ENCODE assay signal across 9 cellular contexts in genomic region chr1:117695796-117696505, GRCh38.
DNase-seq lines count a peak whose midpoint lies in the region; ATAC-seq lines count a peak whose summit lies in the region.
"Had no signal": no experiment of that assay in that cellular context is flagged by ENCODE, and none has a peak within 500 bp of the region (broad histone marks: within the 10 kb centered on the region; RNA-seq: fewer than 3 reads in every experiment).

No MANE protein-coding gene starts in this region.

- CTCF ChIA-PET in activated naive CD4-positive, alpha-beta T cell treated with anti-CD3 and anti-CD28 coated beads, Interleukin-2, amount 10 ng/mL, durations not matched to agents 7 days and 5 days (lab: Charles Lee) = interaction anchor here (1.8 kb wide), 1 partner anchor 22 kb away, joined by 4 read pairs; no protein-coding TSS in a partner anchor

- H3K4me3 Mint-ChIP-seq in activated naive CD4-positive, alpha-beta T cell treated with anti-CD3 and anti-CD28 coated beads, Interleukin-2, amount 10 ng/mL, durations not matched to agents 7 days and 5 days = no peak overlapping the region
- H3K4me3 Mint-ChIP-seq: activated naive CD8-positive, alpha-beta T cell treated with anti-CD3 and anti-CD28 coated beads, Interleukin-2, amount 10 ng/mL, durations not matched to agents 7 days and 5 days had no signal

- H3K4me1 Mint-ChIP-seq in activated naive CD4-positive, alpha-beta T cell treated with anti-CD3 and anti-CD28 coated beads, Interleukin-2, amount 10 ng/mL, durations not matched to agents 7 days and 5 days = peaks cover 46% of the 10 kb centered on the region

- DNase-seq in RKO (ENCODE audit: low spot score) = peak; percentile 18
- no peak for DNase-seq in activated naive CD4-positive, alpha-beta T cell treated with anti-CD3 and anti-CD28 coated beads, Interleukin-2, amount 10 ng/mL, durations not matched to agents 7 days and 5 days
- DNase-seq in activated CD8-positive, alpha-beta memory T cell treated with anti-CD3 and anti-CD28 coated beads, Interleukin-2, amount 50 U/mL, for 4 hours = no peak
- DNase-seq: activated naive CD8-positive, alpha-beta T cell treated with anti-CD3 and anti-CD28 coated beads, Interleukin-2, amount 10 ng/mL, durations not matched to agents 7 days and 5 days; GOT3 had no signal

- peaks cover 52% of the 10 kb centered on the region for H3K27me3 Mint-ChIP-seq in activated naive CD4-positive, alpha-beta T cell treated with anti-CD3 and anti-CD28 coated beads, Interleukin-2, amount 10 ng/mL, durations not matched to agents 7 days and 5 days

- H3K4me1 ChIP-seq in esophagus (ENCODE audit: control insufficient read depth in 2 of 2, insufficient read depth in 2 of 2, low read length in 1 of 2) = no peaks in the 10 kb centered on the region
- H3K4me1 ChIP-seq in mesodermal cell (ENCODE audit: control insufficient read depth, insufficient read depth, low read length, poor library complexity, severe bottlenecking) = peaks cover 15% of the 10 kb centered on the region
- no peaks in the 10 kb centered on the region for H3K4me1 ChIP-seq in urinary bladder (ENCODE audit: insufficient read depth)

- H3K36me3 ChIP-seq in esophagus (ENCODE audit: control insufficient read depth in 2 of 2, insufficient read depth in 2 of 2, low read length in 1 of 2) (no peaks in the 10 kb centered on the region), mesodermal cell (ENCODE audit: control insufficient read depth, insufficient read depth, low read length) (no peaks in the 10 kb centered on the region), urinary bladder (ENCODE audit: insufficient read depth) (no peaks in the 10 kb centered on the region)

- H3K27me3 ChIP-seq in esophagus (ENCODE audit: control insufficient read depth in 1 of 2, insufficient read depth in 2 of 2, low read length in 2 of 2) = no peaks in the 10 kb centered on the region

- ATAC-seq in HG02642 (IDR thresholded peaks at IDR 0.05; ENCODE audit: poor library complexity, unreplicated experiment) = no peak

- H3K27ac ChIP-seq in esophagus (ENCODE audit: low read depth in 2 of 2, low read length in 1 of 2) (peak overlapping the region; percentile 50 to 51), mesodermal cell (ENCODE audit: low read depth, low read length, severe bottlenecking) (peak overlapping the region; percentile 96), urinary bladder (ENCODE audit: low read depth) (peak overlapping the region; percentile 38)

- no peak overlapping the region for H3K4me3 ChIP-seq in esophagus (ENCODE audit: low read depth in 1 of 2, low read length in 2 of 2)
- H3K4me3 ChIP-seq in mesodermal cell (ENCODE audit: extremely low read depth, insufficient read depth, low read length, poor library complexity, severe bottlenecking) = no peak overlapping the region
- no peak overlapping the region for H3K4me3 ChIP-seq in urinary bladder (ENCODE audit: low read depth, low read length)

- no peak overlapping the region for H3K27ac Mint-ChIP-seq in activated naive CD4-positive, alpha-beta T cell treated with anti-CD3 and anti-CD28 coated beads, Interleukin-2, amount 10 ng/mL, durations not matched to agents 7 days and 5 days
- H3K27ac Mint-ChIP-seq: activated naive CD8-positive, alpha-beta T cell treated with anti-CD3 and anti-CD28 coated beads, Interleukin-2, amount 10 ng/mL, durations not matched to agents 7 days and 5 days had no signal

- no peaks in the 10 kb centered on the region for H3K9me3 Mint-ChIP-seq in activated naive CD4-positive, alpha-beta T cell treated with anti-CD3 and anti-CD28 coated beads, Interleukin-2, amount 10 ng/mL, durations not matched to agents 7 days and 5 days
- H3K9me3 Mint-ChIP-seq: activated naive CD8-positive, alpha-beta T cell treated with anti-CD3 and anti-CD28 coated beads, Interleukin-2, amount 10 ng/mL, durations not matched to agents 7 days and 5 days had no signal

- WGBS in esophagus, 2 donors = 56 to 57% methylated on average over 9 of the region's 9 CpGs
- WGBS in mesodermal cell (ENCODE audit: insufficient coverage in 2 of 2), 2 experiments = 64 to 81% methylated on average over 5 to 6 of the region's 9 CpGs
- 17% methylated on average over 9 of the region's 9 CpGs for WGBS in urinary bladder

- H3K36me3 Mint-ChIP-seq in activated naive CD4-positive, alpha-beta T cell treated with anti-CD3 and anti-CD28 coated beads, Interleukin-2, amount 10 ng/mL, durations not matched to agents 7 days and 5 days = no peaks in the 10 kb centered on the region
- H3K36me3 Mint-ChIP-seq: activated naive CD8-positive, alpha-beta T cell treated with anti-CD3 and anti-CD28 coated beads, Interleukin-2, amount 10 ng/mL, durations not matched to agents 7 days and 5 days had no signal

- no peaks in the 10 kb centered on the region for H3K9me3 ChIP-seq in esophagus (ENCODE audit: control insufficient read depth in 2 of 2, insufficient read depth in 1 of 2, low read depth in 1 of 2, low read length in 1 of 2)
- no peaks in the 10 kb centered on the region for H3K9me3 ChIP-seq in mesodermal cell (ENCODE audit: control insufficient read depth, low read length)

Comparison
In these comparisons a context has a peak if more than half of its experiments do, and no peak if none do; other contexts are left out.
1. H3K27ac ChIP-seq: peak in every context shown above with its lines; median percentile 96 in mesodermal cell; 50 in esophagus; 38 in urinary bladder.